15 cellular contexts compared by ENCODE assay signal in the genomic region with DNA sequence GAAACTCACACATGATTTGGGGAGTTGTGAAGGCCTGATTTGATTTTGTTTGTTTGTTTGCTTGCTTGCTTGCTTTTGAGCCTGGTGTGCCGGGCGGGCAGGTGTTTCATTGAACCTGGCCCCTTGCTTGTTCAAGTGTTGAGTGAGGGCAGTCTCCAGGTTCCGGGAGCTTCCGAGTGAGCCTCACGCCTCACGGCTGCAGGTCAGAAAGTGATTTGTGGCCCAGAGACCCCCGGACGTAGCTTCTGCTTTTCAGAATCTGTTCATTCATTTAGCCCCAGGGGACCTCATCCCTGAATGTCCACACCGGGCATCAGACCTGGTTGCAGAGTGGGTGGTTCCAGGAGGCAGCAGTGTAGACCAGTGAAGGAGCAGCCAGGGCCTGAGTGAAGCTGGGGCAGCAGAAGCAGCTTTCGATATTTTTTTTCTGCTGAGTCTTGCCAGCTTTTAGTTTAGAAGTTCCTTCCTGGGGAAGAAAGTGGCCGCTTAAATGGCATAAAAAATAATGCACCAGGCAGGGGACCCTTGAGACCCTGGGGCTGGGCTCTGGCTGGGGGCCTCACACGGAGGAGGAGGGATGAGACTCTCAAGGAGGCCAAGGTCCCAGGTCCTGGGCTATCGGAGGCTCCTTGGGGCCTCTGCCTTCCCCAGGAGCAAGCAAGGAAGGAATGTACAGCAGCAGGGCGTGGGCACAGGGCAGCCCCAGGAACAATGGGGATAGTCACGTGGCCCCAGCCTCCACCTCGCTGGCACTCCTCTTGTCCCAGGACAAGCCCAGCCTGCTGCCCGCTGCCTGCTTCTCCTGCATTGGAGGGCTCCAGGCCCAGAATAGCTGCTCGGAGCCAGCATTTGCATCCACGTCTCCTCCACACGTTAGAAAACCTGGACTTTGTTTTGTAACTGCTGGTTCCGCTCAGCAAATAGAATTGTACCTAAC.
DNase-seq lines count a peak whose midpoint lies in the region; ATAC-seq and TF ChIP-seq lines count a peak whose summit lies in the region.
"Had no signal": no experiment of that assay in that cellular context is flagged by ENCODE, and none has a peak within 500 bp of the region (broad histone marks: within the 10 kb centered on the region; RNA-seq: fewer than 3 reads in every experiment).

No MANE protein-coding gene starts in this region.

- no peaks in the 10 kb centered on the region for H3K27me3 ChIP-seq in BLaER1
- H3K27me3 ChIP-seq in HCT116 (ENCODE audit: insufficient read depth, low read length), result no peaks in the 10 kb centered on the region
- peaks cover 0 to 66% (median 8%) of the 10 kb centered on the region in 45 donors for H3K27me3 ChIP-seq in dorsolateral prefrontal cortex
- H3K27me3 ChIP-seq: foreskin keratinocyte had no signal

- H3K4me3 ChIP-seq in BLaER1, result no peak overlapping the region
- H3K4me3 ChIP-seq in HCT116 (replicated peaks in 1 of 2; ENCODE audit: low read depth in 1 of 2, low read length in 2 of 2), result no peak overlapping the region
- H3K4me3 ChIP-seq in dorsolateral prefrontal cortex, result no peak overlapping the region
- H3K4me3 ChIP-seq: PC-9 had no signal

- H3K4me2 ChIP-seq in BLaER1 (peak overlapping the region; percentile 68), HCT116 (ENCODE audit: low read length) (no peak overlapping the region)
- H3K4me2 ChIP-seq: KMS-11, PC-9 had no signal

- H3K79me2 ChIP-seq in HCT116 (ENCODE audit: insufficient read depth, low read length), result no peaks in the 10 kb centered on the region

- POLR2A ChIA-PET in HCT116 (lab: Charles Lee), result no interaction called here

- H4K20me1 ChIP-seq in BLaER1 (no peaks in the 10 kb centered on the region), HCT116 (ENCODE audit: insufficient read depth) (no peaks in the 10 kb centered on the region)

- H3K9me3 ChIP-seq in BLaER1 (no peaks in the 10 kb centered on the region), HCT116 (ENCODE audit: control insufficient read depth in 1 of 2, insufficient read depth in 1 of 2, low read depth in 1 of 2, low read length in 2 of 2) (no peaks in the 10 kb centered on the region)

- H3K9ac ChIP-seq in BLaER1 (peak overlapping the region; percentile 48; the same call in 1 of the 2 replicates), HCT116 (ENCODE audit: low read length) (no peak overlapping the region)
- H3K9ac ChIP-seq: KMS-11 had no signal

- intact Hi-C loops in HCT116 (cut with micrococcal nuclease) (no loop called here), dorsolateral prefrontal cortex (cut with DNase I) (no loop called here)

- H3K4me1 ChIP-seq in BLaER1 (peaks cover 69% of the 10 kb centered on the region), HCT116 (ENCODE audit: control insufficient read depth in 1 of 2, insufficient read depth in 2 of 2, low read length in 2 of 2) (peaks cover 0 to 5% of the 10 kb centered on the region in 2 experiments; a peak in 3 of 4 replicates)
- H3K4me1 ChIP-seq: foreskin keratinocyte had no signal

- no peaks in the 10 kb centered on the region for H3K9me2 ChIP-seq in HCT116 (ENCODE audit: insufficient read depth)

- BruUV-seq in HCT116 (replicated peaks; lab: Mats Ljungman, UMichigan), result no TSS peak

- no peak for TF ChIP-seq POLR2A in HCT116 (IDR thresholded peaks at IDR 0.05; ENCODE audit: borderline replicate concordance, extremely low read depth, insufficient read depth, insufficient read length)

- ATAC-seq in HCT116 (peak; percentile 65), HG03135 (IDR thresholded peaks at IDR 0.05; ENCODE audit: unreplicated experiment) (no peak), HG03196 (IDR thresholded peaks at IDR 0.05; ENCODE audit: unreplicated experiment) (no peak)
- ATAC-seq: foreskin keratinocyte had no signal

- no peaks in the 10 kb centered on the region for H3K36me3 ChIP-seq in BLaER1
- no peaks in the 10 kb centered on the region for H3K36me3 ChIP-seq in HCT116 (ENCODE audit: control insufficient read depth in 1 of 2, insufficient read depth in 2 of 2, low read length in 2 of 2)

- RAD21 ChIA-PET in HCT116 (lab: Charles Lee; ENCODE audit: low non-redundant PET in 1 of 2, low total read pairs in 2 of 2, uncharacterized antibody in 2 of 2, unreplicated experiment in 2 of 2), result no interaction called here

- no peak overlapping the region for H2AFZ ChIP-seq in HCT116 (ENCODE audit: low read depth, low read length, poor library complexity, severe bottlenecking)
- H2AFZ ChIP-seq: PC-9 had no signal

- no peak for TF ChIP-seq CTCF in HCT116 (IDR thresholded peaks at IDR 0.05 in 2 of 3, conservative IDR thresholded peaks at IDR 0.05 in 1 of 3; ENCODE audit: borderline replicate concordance in 1 of 3, insufficient read depth in 1 of 3, low read depth in 2 of 3, low read length in 2 of 3)
- no peak for TF ChIP-seq CTCF in dorsolateral prefrontal cortex (IDR thresholded peaks at IDR 0.05 in 54 of 56, conservative IDR thresholded peaks at IDR 0.05 in 2 of 56; ENCODE audit: low read depth in 1 of 56, partially characterized antibody in 56 of 56)

- DNase-seq in HCT116 (ENCODE audit: low read depth, low spot score) (no peak), dorsolateral prefrontal cortex (peak in 6 of 10 donors; percentile 15 to 37 (median 30)), mucosa of gallbladder (ENCODE audit: low spot score) (peak; percentile 46), NCI-H2171 treated with DMSO at 0.1 percent for 48 hours (lab: John Stamatoyannopoulos, UW) (no peak), AG20443 (ENCODE audit: low spot score) (no peak)
- DNase-seq: DND-41; foreskin keratinocyte; NCI-H1436; NCI-H526; stimulated activated CD4-positive, alpha-beta T cell treated with anti-CD3 and anti-CD28 coated beads, Interleukin-15, amount 100 ng/mL, for 24 hours had no signal

- CTCF ChIA-PET in HCT116 (lab: Charles Lee), result no interaction called here

- H3K27ac ChIP-seq in BLaER1, result peak overlapping the region; percentile 64
- no peak overlapping the region for H3K27ac ChIP-seq in HCT116 (ENCODE audit: low read depth, low read length)
- peak overlapping the region in 1 of 59 donors; percentile 21 for H3K27ac ChIP-seq in dorsolateral prefrontal cortex
- H3K27ac ChIP-seq: foreskin keratinocyte, KMS-11, PC-9 had no signal

- no peak for TF ChIP-seq RAD21 in HCT116 (IDR thresholded peaks at IDR 0.05; ENCODE audit: low read depth)

TF ChIP-seq in HCT116, 20 proteins besides CTCF, POLR2A, EP300 and RAD21:
- TF ChIP-seq SP1 (IDR thresholded peaks at IDR 0.05; ENCODE audit: low read depth) (no peak), JUND (IDR thresholded peaks at IDR 0.05) (no peak), EZH2 (IDR thresholded peaks at IDR 0.05) (no peak), ELF1 (IDR thresholded peaks at IDR 0.05; ENCODE audit: borderline replicate concordance, low read depth) (no peak)
- TF ChIP-seq, protein P1, sequence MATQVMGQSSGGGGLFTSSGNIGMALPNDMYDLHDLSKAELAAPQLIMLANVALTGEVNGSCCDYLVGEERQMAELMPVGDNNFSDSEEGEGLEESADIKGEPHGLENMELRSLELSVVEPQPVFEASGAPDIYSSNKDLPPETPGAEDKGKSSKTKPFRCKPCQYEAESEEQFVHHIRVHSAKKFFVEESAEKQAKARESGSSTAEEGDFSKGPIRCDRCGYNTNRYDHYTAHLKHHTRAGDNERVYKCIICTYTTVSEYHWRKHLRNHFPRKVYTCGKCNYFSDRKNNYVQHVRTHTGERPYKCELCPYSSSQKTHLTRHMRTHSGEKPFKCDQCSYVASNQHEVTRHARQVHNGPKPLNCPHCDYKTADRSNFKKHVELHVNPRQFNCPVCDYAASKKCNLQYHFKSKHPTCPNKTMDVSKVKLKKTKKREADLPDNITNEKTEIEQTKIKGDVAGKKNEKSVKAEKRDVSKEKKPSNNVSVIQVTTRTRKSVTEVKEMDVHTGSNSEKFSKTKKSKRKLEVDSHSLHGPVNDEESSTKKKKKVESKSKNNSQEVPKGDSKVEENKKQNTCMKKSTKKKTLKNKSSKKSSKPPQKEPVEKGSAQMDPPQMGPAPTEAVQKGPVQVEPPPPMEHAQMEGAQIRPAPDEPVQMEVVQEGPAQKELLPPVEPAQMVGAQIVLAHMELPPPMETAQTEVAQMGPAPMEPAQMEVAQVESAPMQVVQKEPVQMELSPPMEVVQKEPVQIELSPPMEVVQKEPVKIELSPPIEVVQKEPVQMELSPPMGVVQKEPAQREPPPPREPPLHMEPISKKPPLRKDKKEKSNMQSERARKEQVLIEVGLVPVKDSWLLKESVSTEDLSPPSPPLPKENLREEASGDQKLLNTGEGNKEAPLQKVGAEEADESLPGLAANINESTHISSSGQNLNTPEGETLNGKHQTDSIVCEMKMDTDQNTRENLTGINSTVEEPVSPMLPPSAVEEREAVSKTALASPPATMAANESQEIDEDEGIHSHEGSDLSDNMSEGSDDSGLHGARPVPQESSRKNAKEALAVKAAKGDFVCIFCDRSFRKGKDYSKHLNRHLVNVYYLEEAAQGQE (IDR thresholded peaks at IDR 0.05; ENCODE audit: low read depth), result no peak
- TF ChIP-seq, protein P2, sequence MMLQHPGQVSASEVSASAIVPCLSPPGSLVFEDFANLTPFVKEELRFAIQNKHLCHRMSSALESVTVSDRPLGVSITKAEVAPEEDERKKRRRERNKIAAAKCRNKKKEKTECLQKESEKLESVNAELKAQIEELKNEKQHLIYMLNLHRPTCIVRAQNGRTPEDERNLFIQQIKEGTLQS (IDR thresholded peaks at IDR 0.05), result no peak

Comparison
In these comparisons a context has a peak if more than half of its experiments do, and no peak if none do; other contexts are left out.
1. DNase-seq: peak in dorsolateral prefrontal cortex (6 of 10) and mucosa of gallbladder (single experiment); none in HCT116 (single experiment), NCI-H2171 treated with DMSO at 0.1 percent for 48 hours (single experiment) and AG20443 (single experiment).